In genomic region chr3:56758539-56758981, GRCh38 we compare ENCODE assay signal across 8 cellular contexts. TPM values are rescaled to one million over a fixed set of nuclear protein-coding genes. Genes with fewer than 3 reads are reported as not detected.
DNase-seq lines count a peak whose midpoint lies in the region; ATAC-seq and TF ChIP-seq lines count a peak whose summit lies in the region.

No MANE protein-coding gene starts in this region.

- no peak overlapping the region for H2AK5ac ChIP-seq in mesendoderm (ENCODE audit: low read length)

- no peak overlapping the region for H3K18ac ChIP-seq in mesendoderm (ENCODE audit: low read length)

- CTCF ChIA-PET in activated CD4-positive, alpha-beta T cell treated with anti-CD3 and anti-CD28 coated beads for 36 hours (lab: Charles Lee) = interaction anchor here (0.9 to 2.0 kb wide), 9 partner anchors 25 to 230 kb away, joined by 3 to 14 read pairs (median 4); no protein-coding TSS in a partner anchor

- H3K9me3 Mint-ChIP-seq in activated CD4-positive, alpha-beta T cell treated with anti-CD3 and anti-CD28 coated beads for 36 hours (ENCODE audit: low read depth) = no peaks in the 10 kb centered on the region

- no peak overlapping the region for H4K5ac ChIP-seq in mesendoderm (ENCODE audit: low read length)

- no peak overlapping the region for H3K4ac ChIP-seq in mesendoderm (ENCODE audit: low read depth, low read length)

- peak overlapping the region; percentile 83 for H3K27ac Mint-ChIP-seq in activated CD4-positive, alpha-beta T cell treated with anti-CD3 and anti-CD28 coated beads for 36 hours

- no peak overlapping the region for H3K4me2 ChIP-seq in mesendoderm (ENCODE audit: low read length)

- no peak for TF ChIP-seq CTCF in esophagus squamous epithelium (IDR thresholded peaks at IDR 0.05)
- no peak for TF ChIP-seq CTCF in gastrocnemius medialis (IDR thresholded peaks at IDR 0.05 in 4 of 5, conservative IDR thresholded peaks at IDR 0.05 in 1 of 5)

- H3K23ac ChIP-seq in mesendoderm (ENCODE audit: low read length) = no peak overlapping the region

- no peak overlapping the region for H3K56ac ChIP-seq in mesendoderm (ENCODE audit: low read length)

- H3K4me1 Mint-ChIP-seq in activated CD4-positive, alpha-beta T cell treated with anti-CD3 and anti-CD28 coated beads for 36 hours = peaks cover 82% of the 10 kb centered on the region

- H3K4me1 ChIP-seq in esophagus squamous epithelium = peaks cover 10 to 65% (median 24%) of the 10 kb centered on the region in 3 donors
- H3K4me1 ChIP-seq in gastrocnemius medialis = peaks cover 42% of the 10 kb centered on the region in 2 donors
- H3K4me1 ChIP-seq in mesendoderm (ENCODE audit: control insufficient read depth, low read depth, low read length) = no peaks in the 10 kb centered on the region

- peak; percentile 86 for ATAC-seq in GM19463 (IDR thresholded peaks at IDR 0.05; ENCODE audit: unreplicated experiment)
- ATAC-seq in HG03558 (IDR thresholded peaks at IDR 0.05; ENCODE audit: extremely low read depth, unreplicated experiment) = peak; percentile 84
- ATAC-seq in activated CD4-positive, alpha-beta T cell treated with anti-CD3 and anti-CD28 coated beads for 36 hours = peak; percentile 83
- ATAC-seq in gastrocnemius medialis = peak; percentile 69 to 77

- peaks cover 0 to 26% (median 0%) of the 10 kb centered on the region in 3 donors for H3K36me3 ChIP-seq in esophagus squamous epithelium
- peaks cover 0 to under 1% of the 10 kb centered on the region in 2 donors for H3K36me3 ChIP-seq in gastrocnemius medialis
- no peaks in the 10 kb centered on the region for H3K36me3 ChIP-seq in mesendoderm (ENCODE audit: control insufficient read depth, insufficient read depth, low read length)

- POLR2A ChIA-PET in activated CD4-positive, alpha-beta T cell treated with anti-CD3 and anti-CD28 coated beads for 36 hours (lab: Charles Lee) = interaction anchor here (0.6 to 1.9 kb wide), 3 partner anchors 41 to 231 kb away, joined by 5 to 7 read pairs (median 6); partner anchors contain the start of gene ARHGEF3

- intact Hi-C loops in activated CD4-positive, alpha-beta T cell treated with anti-CD3 and anti-CD28 coated beads for 36 hours (cut with DNase I, micrococcal nuclease) = loop anchor here (1.0 to 10.0 kb wide), 6 partner anchors 24 to 836 kb away; partner anchors contain the start of gene ARF4 (in 1 of the 2)
- intact Hi-C loops in esophagus squamous epithelium (cut with DNase I) = no loop called here
- intact Hi-C loops in gastrocnemius medialis (cut with DNase I; ENCODE audit: low total_unique reads) = no loop called here

- H2BK15ac ChIP-seq in mesendoderm (replicated peaks; ENCODE audit: low read depth) = no peak overlapping the region

- H3K9ac ChIP-seq in mesendoderm (ENCODE audit: low read length) = no peak overlapping the region

- no peak overlapping the region for H4K8ac ChIP-seq in mesendoderm (ENCODE audit: low read depth, low read length)

- 0 to 5% methylated on average over 2 of the region's 2 CpGs for WGBS in esophagus squamous epithelium, 2 donors
- WGBS in mesendoderm (ENCODE audit: extremely low coverage, insufficient coverage, low lambda C conversion rate) = no CpG with 5 or more reads among the region's 2 CpGs

- no peak overlapping the region for H2BK120ac ChIP-seq in mesendoderm (ENCODE audit: low read depth, low read length)

- no peak for TF ChIP-seq POLR2A in esophagus squamous epithelium (IDR thresholded peaks at IDR 0.05)
- no peak for TF ChIP-seq POLR2A in gastrocnemius medialis (IDR thresholded peaks at IDR 0.05)

- in situ Hi-C loops in gastrocnemius medialis (cut with MboI; ENCODE audit: low sequenced_read_pairs in 4 of 4) = loop anchor here in 1 of 4 donors (5.0 kb wide), 1 partner anchor 39 kb away; no protein-coding TSS in a partner anchor

- H3K9me3 ChIP-seq in esophagus squamous epithelium = no peaks in the 10 kb centered on the region
- no peaks in the 10 kb centered on the region for H3K9me3 ChIP-seq in gastrocnemius medialis

- peaks cover 65% of the 10 kb centered on the region for H3K36me3 Mint-ChIP-seq in activated CD4-positive, alpha-beta T cell treated with anti-CD3 and anti-CD28 coated beads for 36 hours (ENCODE audit: low read depth)

- H3K27me3 Mint-ChIP-seq in activated CD4-positive, alpha-beta T cell treated with anti-CD3 and anti-CD28 coated beads for 36 hours = no peaks in the 10 kb centered on the region

- peak overlapping the region; percentile 63 for H3K4me3 Mint-ChIP-seq in activated CD4-positive, alpha-beta T cell treated with anti-CD3 and anti-CD28 coated beads for 36 hours

- peak; percentile 91 for DNase-seq in COLO829 (ENCODE audit: low spot score)
- DNase-seq in activated CD4-positive, alpha-beta T cell treated with anti-CD3 and anti-CD28 coated beads for 36 hours = peak; percentile 66
- DNase-seq in esophagus squamous epithelium (lab: John Stamatoyannopoulos, UW) = no peak
- peak in 1 of 2 donors; percentile 27 for DNase-seq in gastrocnemius medialis
- no peak for DNase-seq in mesendoderm
- DNase-seq in cortex of kidney (lab: John Stamatoyannopoulos, UW) = no peak

- H3K4me3 ChIP-seq in esophagus squamous epithelium = peak overlapping the region in 1 of 4 donors; percentile 34
- no peak overlapping the region for H3K4me3 ChIP-seq in gastrocnemius medialis
- no peak overlapping the region for H3K4me3 ChIP-seq in mesendoderm (ENCODE audit: low read length)

- no peaks in the 10 kb centered on the region for H3K27me3 ChIP-seq in esophagus squamous epithelium
- H3K27me3 ChIP-seq in gastrocnemius medialis = no peaks in the 10 kb centered on the region
- H3K27me3 ChIP-seq in mesendoderm (ENCODE audit: insufficient read depth, low read length, poor library complexity) = no peaks in the 10 kb centered on the region

- no peak overlapping the region for H2BK5ac ChIP-seq in mesendoderm (ENCODE audit: low read length)

- H3K79me1 ChIP-seq in mesendoderm (ENCODE audit: low read length) = no peaks in the 10 kb centered on the region

- H3K27ac ChIP-seq in esophagus squamous epithelium (peak overlapping the region; percentile 57 to 80 (median 76)), gastrocnemius medialis (peak overlapping the region; percentile 21 to 53 (median 39)), mesendoderm (ENCODE audit: low read depth, low read length) (no peak overlapping the region)

- H3K79me2 ChIP-seq in mesendoderm (ENCODE audit: control insufficient read depth, insufficient read depth, low read length) = no peaks in the 10 kb centered on the region

RNA-seq across cellular contexts. Expression of gene ARHGEF3, which starts 43.2 kb away (rescaled TPM):
- 10 to 100 TPM; 34.4 to 38.3 TPM for total RNA-seq in activated CD4-positive, alpha-beta T cell treated with anti-CD3 and anti-CD28 coated beads for 36 hours
- total RNA-seq in esophagus squamous epithelium = 10 to 100 TPM; 20.6 to 26.3 (median 24.7) TPM
- total RNA-seq in gastrocnemius medialis = 10 to 100 TPM in 1 of 4 donors, 1 to 10 TPM in 3; 3.1 to 11.6 (median 5.7) TPM
- 2.7 TPM for polyA plus RNA-seq in mesendoderm (2013, experiment 1 of 2)
- polyA plus RNA-seq in mesendoderm (2013, experiment 2 of 2) = 2.8 TPM

Comparison
In these comparisons a context has a peak if more than half of its experiments do, and no peak if none do; other contexts are left out.
1. DNase-seq: peak in COLO829 (single experiment) and activated CD4-positive, alpha-beta T cell treated with anti-CD3 and anti-CD28 coated beads for 36 hours (single experiment); none in esophagus squamous epithelium (single experiment), mesendoderm (single experiment) and cortex of kidney (single experiment).
2. intact Hi-C loops: an anchor here in activated CD4-positive, alpha-beta T cell treated with anti-CD3 and anti-CD28 coated beads for 36 hours (1.0 to 10.0 kb wide); none called in esophagus squamous epithelium and gastrocnemius medialis.
3. Peak in every context shown above with its lines, with median percentiles within 50 percentile points of each other: ATAC-seq.